31 cellular contexts compared by ENCODE assay signal in genomic region chr4:127335732-127336131, GRCh38.
"Had no signal": no experiment of that assay in that cellular context is flagged by ENCODE, and none has a peak within 500 bp of the region (broad histone marks: within the 10 kb centered on the region; RNA-seq: fewer than 3 reads in every experiment).

No MANE protein-coding gene starts in this region.

- DNase-seq: activated CD4-positive, alpha-beta memory T cell treated with anti-CD3 and anti-CD28 coated beads, Interleukin-2, amount 10 ng/mL, durations not matched to agents 7 days and 5 days; activated CD4-positive, alpha-beta T cell treated with anti-CD3 and anti-CD28 coated beads for 1 hour; activated CD4-positive, alpha-beta T cell treated with anti-CD3 and anti-CD28 coated beads for 36 hours; activated CD4-positive, alpha-beta T cell treated with anti-CD3 and anti-CD28 coated beads for 48 hours; activated CD4-positive, alpha-beta T cell treated with anti-CD3 and anti-CD28 coated beads, Interleukin-2, amount 10 ng/mL, durations not matched to agents 7 days and 5 days; activated CD4-positive, alpha-beta T cell treated with anti-CD3 and anti-CD28 coated beads, Interleukin-2, amount 50 U/mL, for 48 hours; activated CD4-positive, CD25-positive, alpha-beta regulatory T cell; activated CD8-positive, alpha-beta memory T cell treated with anti-CD3 and anti-CD28 coated beads for 24 hours; activated CD8-positive, alpha-beta memory T cell treated with anti-CD3 and anti-CD28 coated beads, Interleukin-2, amount 10 ng/mL, durations not matched to agents 7 days and 5 days; activated CD8-positive, alpha-beta memory T cell treated with anti-CD3 and anti-CD28 coated beads, Interleukin-2, amount 50 U/mL, for 48 hours; activated CD8-positive, alpha-beta T cell treated with anti-CD3 and anti-CD28 coated beads, Interleukin-2, amount 10 ng/mL, durations not matched to agents 7 days and 5 days; activated effector memory CD4-positive, alpha-beta T cell treated with Interleukin-2 at 50 U/mL for 16 hours; activated gamma-delta T cell; activated naive CD4-positive, alpha-beta T cell treated with anti-CD3 and anti-CD28 coated beads, Interleukin-2, amount 10 ng/mL, durations not matched to agents 7 days and 5 days; activated naive CD4-positive, alpha-beta T cell treated with Interleukin-2 at 50 U/mL for 16 hours; activated naive CD8-positive, alpha-beta T cell treated with anti-CD3 and anti-CD28 coated beads, Interleukin-2, amount 10 ng/mL, durations not matched to agents 7 days and 5 days; activated naive CD8-positive, alpha-beta T cell treated with anti-CD3 and anti-CD28 coated beads, Interleukin-2, amount 50 U/mL, for 24 hours; activated T-cell treated with anti-CD3 and anti-CD28 coated beads, Interleukin-2, amount 50 U/mL, for 24 hours; activated T-cell treated with anti-CD3 and anti-CD28 coated beads, Interleukin-2, amount 50 U/mL, for 48 hours; amygdala; anterior cingulate cortex; caudate nucleus; cerebellar nuclear complex; T-helper 1 cell; T-helper 2 cell; T-helper 9 cell; WERI-Rb-1 had no signal

- H3K4me1 ChIP-seq: ascending aorta had no signal

- H3K36me3 ChIP-seq: ascending aorta, cardiac muscle cell, WERI-Rb-1 had no signal

- H3K27me3 ChIP-seq: ascending aorta, cardiac muscle cell had no signal

- H3K27ac ChIP-seq: ascending aorta, cardiac muscle cell, WERI-Rb-1 had no signal

- ATAC-seq: activated CD4-positive, alpha-beta T cell treated with anti-CD3 and anti-CD28 coated beads for 36 hours; activated CD4-positive, CD25-positive, alpha-beta regulatory T cell treated with anti-CD3 and anti-CD28 coated beads, Interleukin-2, amount 50 U/mL, for 24 hours; activated CD8-positive, alpha-beta memory T cell treated with anti-CD3 and anti-CD28 coated beads, Interleukin-2, amount 10 ng/mL, durations not matched to agents 7 days and 5 days; activated CD8-positive, alpha-beta T cell treated with anti-CD3 and anti-CD28 coated beads, Interleukin-2, amount 10 ng/mL, durations not matched to agents 7 days and 5 days; activated naive CD8-positive, alpha-beta T cell treated with anti-CD3 and anti-CD28 coated beads, Interleukin-2, amount 50 U/mL, for 24 hours; WTC11 had no signal

- H3K9me3 ChIP-seq: ascending aorta had no signal

- H3K4me3 ChIP-seq: ascending aorta, cardiac muscle cell had no signal
